ENCODE assay signal across 9 cellular contexts in the genomic region with DNA sequence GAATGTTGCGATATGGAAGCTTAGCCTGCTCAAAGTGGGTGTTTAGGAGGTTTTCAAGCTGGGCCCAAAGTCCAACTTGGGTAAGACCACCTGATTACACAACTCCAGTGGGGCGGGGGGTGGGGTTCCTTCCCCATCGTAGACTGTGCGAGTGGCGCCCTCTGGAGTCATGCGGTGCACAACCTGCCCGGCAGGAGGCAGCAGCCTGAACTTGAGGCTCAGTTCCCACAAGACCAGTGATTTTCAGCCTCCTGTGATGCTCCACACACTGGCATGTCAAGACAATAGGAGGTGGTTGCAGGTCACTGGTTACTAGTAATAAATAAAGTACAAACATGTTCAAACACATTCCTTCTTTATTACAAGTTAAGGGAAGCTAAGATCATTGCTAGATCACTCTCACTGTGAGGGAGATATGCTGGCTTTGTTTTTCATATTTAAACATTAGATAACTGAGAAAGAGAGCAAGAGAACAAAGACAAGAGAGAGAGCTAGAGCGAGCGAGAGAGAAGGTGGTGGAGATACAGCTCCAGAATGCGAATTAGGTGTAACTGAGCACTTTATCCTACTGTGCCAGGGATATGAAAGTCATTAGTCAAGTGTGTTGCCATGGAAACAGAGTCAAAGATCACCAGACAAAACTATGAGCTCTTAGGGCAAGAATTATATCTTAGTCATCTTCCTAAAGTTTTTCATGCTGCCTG.
DNase-seq lines count a peak whose midpoint lies in the region; ATAC-seq, FAIRE-seq and TF ChIP-seq lines count a peak whose summit lies in the region.
"Had no signal": no experiment of that assay in that cellular context is flagged by ENCODE, and none has a peak within 500 bp of the region (broad histone marks: within the 10 kb centered on the region; RNA-seq: fewer than 3 reads in every experiment).

No MANE protein-coding gene starts in this region.

- ATAC-seq in omental fat pad (ENCODE audit: low FRiP score) (peak; percentile 51), HG02970 (IDR thresholded peaks at IDR 0.05; ENCODE audit: low FRiP score, unreplicated experiment) (no peak), GM19467 (IDR thresholded peaks at IDR 0.05; ENCODE audit: unreplicated experiment) (no peak)

- H3K27me3 ChIP-seq in bronchial epithelial cell (ENCODE audit: control insufficient read depth, insufficient read depth, low read length) = no peaks in the 10 kb centered on the region

- H3K36me3 ChIP-seq in bronchial epithelial cell (ENCODE audit: control insufficient read depth, insufficient read depth, low read length) = no peaks in the 10 kb centered on the region

- peak; percentile 83 for TF ChIP-seq CTCF in bronchial epithelial cell (IDR thresholded peaks at IDR 0.05; ENCODE audit: insufficient read depth, low read length, severe bottlenecking)
- TF ChIP-seq CTCF in omental fat pad (IDR thresholded peaks at IDR 0.05) = no peak

- H3K4me3 ChIP-seq in bronchial epithelial cell (ENCODE audit: low read depth, low read length) = no peak overlapping the region

- DNase-seq in DMS 273 (lab: John Stamatoyannopoulos, UW; ENCODE audit: unreplicated experiment) (peak; percentile 62), DMS 273 treated with DMSO at 0.1 percent for 48 hours (lab: John Stamatoyannopoulos, UW) (no peak), HTR-8/SVneo (ENCODE audit: insufficient read length, low spot score) (peak; percentile 27), bronchial epithelial cell (ENCODE audit: low read depth) (peak; percentile 99), omental fat pad (ENCODE audit: low spot score) (no peak)
- no peak for DNase-seq in NK-92 treated with Interleukin-12 subunit alpha and Interleukin-12 subunit beta, amount 100 ng/mL, for 24 hours (lab: John Stamatoyannopoulos, UW)

- FAIRE-seq in HTR-8/SVneo (lab: Jason Lieb, UNC) = no peak
- FAIRE-seq in bronchial epithelial cell (lab: Jason Lieb, UNC) = peak; percentile 47
- FAIRE-seq: A204.1 had no signal

Comparison
In these comparisons a context has a peak if more than half of its experiments do, and no peak if none do; other contexts are left out.
1. DNase-seq: peak in DMS 273 (single experiment), HTR-8/SVneo (single experiment) and bronchial epithelial cell (single experiment); none in DMS 273 treated with DMSO at 0.1 percent for 48 hours (single experiment), omental fat pad (single experiment) and NK-92 treated with Interleukin-12 subunit alpha and Interleukin-12 subunit beta, amount 100 ng/mL, for 24 hours (single experiment).